In genomic region chr1:48572632-48573258, GRCh38 we compare ENCODE assay signal across 9 cellular contexts.
DNase-seq lines count a peak whose midpoint lies in the region; ATAC-seq and TF ChIP-seq lines count a peak whose summit lies in the region.
"Had no signal": no experiment of that assay in that cellular context is flagged by ENCODE, and none has a peak within 500 bp of the region (broad histone marks: within the 10 kb centered on the region; RNA-seq: fewer than 3 reads in every experiment).

No MANE protein-coding gene starts in this region.

- H3K27me3 Mint-ChIP-seq in activated CD8-positive, alpha-beta T cell treated with anti-CD3 and anti-CD28 coated beads for 36 hours: peaks cover 1% of the 10 kb centered on the region

- POLR2A ChIA-PET in activated CD8-positive, alpha-beta T cell treated with anti-CD3 and anti-CD28 coated beads for 36 hours (lab: Charles Lee): interaction anchor here (0.6 kb wide), 1 partner anchor 675 kb away, joined by 3 read pairs; no protein-coding TSS in a partner anchor

- CTCF ChIA-PET in activated CD8-positive, alpha-beta T cell treated with anti-CD3 and anti-CD28 coated beads for 36 hours (lab: Charles Lee): interaction anchor here (0.7 to 1.7 kb wide), 7 partner anchors 12 to 195 kb away, joined by 3 to 5 read pairs (median 3); no protein-coding TSS in a partner anchor

- no peaks in the 10 kb centered on the region for H3K9me3 Mint-ChIP-seq in activated CD8-positive, alpha-beta T cell treated with anti-CD3 and anti-CD28 coated beads for 36 hours
- H3K9me3 Mint-ChIP-seq: dendritic cell treated with granulocyte-macrophage colony-stimulating factor and Interleukin-4, amounts not matched to agents 40 ng/mL and 50 ng/mL, for 4 days had no signal

- ATAC-seq in HG02938 (IDR thresholded peaks at IDR 0.05; ENCODE audit: unreplicated experiment) (peak; percentile 82), Right ventricle myocardium superior (ENCODE audit: poor library complexity) (peak; percentile 70)
- ATAC-seq in activated CD8-positive, alpha-beta T cell treated with anti-CD3 and anti-CD28 coated beads for 36 hours: peak; percentile 71

- TF ChIP-seq CTCF in activated CD8-positive, alpha-beta T cell treated with anti-CD3 and anti-CD28 coated beads for 36 hours (IDR thresholded peaks at IDR 0.05): no peak

- H3K4me3 Mint-ChIP-seq in activated CD8-positive, alpha-beta T cell treated with anti-CD3 and anti-CD28 coated beads for 36 hours: no peak overlapping the region
- H3K4me3 Mint-ChIP-seq: dendritic cell treated with granulocyte-macrophage colony-stimulating factor and Interleukin-4, amounts not matched to agents 40 ng/mL and 50 ng/mL, for 4 days had no signal

- no peak overlapping the region for H3K27ac Mint-ChIP-seq in activated CD8-positive, alpha-beta T cell treated with anti-CD3 and anti-CD28 coated beads for 36 hours
- H3K27ac Mint-ChIP-seq: dendritic cell treated with granulocyte-macrophage colony-stimulating factor and Interleukin-4, amounts not matched to agents 40 ng/mL and 50 ng/mL, for 4 days had no signal

- intact Hi-C loops in activated CD8-positive, alpha-beta T cell treated with anti-CD3 and anti-CD28 coated beads for 36 hours (cut with micrococcal nuclease): no loop called here
- intact Hi-C loops in Right ventricle myocardium superior (cut with DNase I) (loop anchor here (10.0 kb wide), 1 partner anchor 242 kb away; no protein-coding TSS in a partner anchor), posterior vena cava (cut with DNase I) (loop anchor here in 1 of 2 donors (5.0 kb wide), 1 partner anchor 125 kb away; no protein-coding TSS in a partner anchor)

- peak; percentile 10 for DNase-seq in stimulated activated CD4-positive, alpha-beta T cell treated with anti-CD3 and anti-CD28 coated beads, Interleukin-1b, Interleukin-23, amount 100 ng/mL, for 48 hours
- no peak for DNase-seq in stimulated activated CD4-positive, alpha-beta T cell treated with anti-CD3 and anti-CD28 coated beads, Interleukin-12 subunit alpha, Interleukin-12 subunit beta, amount 100 ng/mL, for 4 hours
- DNase-seq in NCI-H2107 treated with DMSO at 0.1 percent for 48 hours (lab: John Stamatoyannopoulos, UW; ENCODE audit: unreplicated experiment) (peak; percentile 88), Right ventricle myocardium superior (peak; percentile 47), posterior vena cava (ENCODE audit: low spot score) (peak; percentile 86), cerebellar nuclear complex (lab: John Stamatoyannopoulos, UW) (no peak)
- peak; percentile 49 for DNase-seq in activated CD8-positive, alpha-beta T cell treated with anti-CD3 and anti-CD28 coated beads for 36 hours

- H3K4me1 Mint-ChIP-seq in activated CD8-positive, alpha-beta T cell treated with anti-CD3 and anti-CD28 coated beads for 36 hours (ENCODE audit: low read depth): no peaks in the 10 kb centered on the region

- H3K36me3 Mint-ChIP-seq in activated CD8-positive, alpha-beta T cell treated with anti-CD3 and anti-CD28 coated beads for 36 hours (ENCODE audit: low read depth): no peaks in the 10 kb centered on the region

Comparison
In these comparisons a context has a peak if more than half of its experiments do, and no peak if none do; other contexts are left out.
1. DNase-seq: peak in stimulated activated CD4-positive, alpha-beta T cell treated with anti-CD3 and anti-CD28 coated beads, Interleukin-1b, Interleukin-23, amount 100 ng/mL, for 48 hours (single experiment), NCI-H2107 treated with DMSO at 0.1 percent for 48 hours (single experiment), activated CD8-positive, alpha-beta T cell treated with anti-CD3 and anti-CD28 coated beads for 36 hours (single experiment), Right ventricle myocardium superior (single experiment) and posterior vena cava (single experiment); none in stimulated activated CD4-positive, alpha-beta T cell treated with anti-CD3 and anti-CD28 coated beads, Interleukin-12 subunit alpha, Interleukin-12 subunit beta, amount 100 ng/mL, for 4 hours (single experiment) and cerebellar nuclear complex (0 of 2).
2. Peak in every context shown above with its lines, with median percentiles within 50 percentile points of each other: ATAC-seq.